Comparison of ENCODE assay signal across 27 cellular contexts in the genomic region with DNA sequence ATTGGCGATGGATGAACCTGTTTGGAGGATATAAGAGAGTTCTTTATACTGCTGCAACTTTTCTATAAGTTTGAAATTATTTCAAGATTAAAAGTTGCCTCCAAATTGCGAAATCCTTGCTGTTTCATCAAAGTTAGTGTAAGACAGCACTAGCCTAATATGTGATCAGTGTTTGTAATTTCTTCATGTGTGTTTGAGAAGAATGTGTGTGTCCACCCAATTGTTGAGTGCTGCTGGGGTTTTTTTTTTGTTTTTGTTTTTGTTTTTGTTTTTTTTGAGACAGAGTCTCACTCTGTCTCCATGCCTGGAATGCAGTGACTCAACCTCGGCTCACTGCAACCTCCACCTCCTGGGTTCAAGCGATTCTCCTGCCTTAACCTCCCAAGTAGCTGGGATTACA. TPM values are rescaled to one million over a fixed set of nuclear protein-coding genes. Genes with fewer than 3 reads are reported as not detected.
"Had no signal": no experiment of that assay in that cellular context is flagged by ENCODE, and none has a peak within 500 bp of the region (broad histone marks: within the 10 kb centered on the region; RNA-seq: fewer than 3 reads in every experiment).

No MANE protein-coding gene starts in this region.

- DNase-seq: activated CD4-positive, alpha-beta T cell treated with anti-CD3 and anti-CD28 coated beads, Interleukin-2, amount 10 ng/mL, durations not matched to agents 7 days and 5 days; activated CD4-positive, CD25-positive, alpha-beta regulatory T cell treated with anti-CD3 and anti-CD28 coated beads, Interleukin-2, amount 50 U/mL, for 72 hours; activated CD8-positive, alpha-beta memory T cell treated with anti-CD3 and anti-CD28 coated beads, Interleukin-2, amount 10 ng/mL, durations not matched to agents 7 days and 5 days; activated CD8-positive, alpha-beta T cell treated with anti-CD3 and anti-CD28 coated beads for 36 hours; activated gamma-delta T cell; activated naive CD4-positive, alpha-beta T cell treated with anti-CD3 and anti-CD28 coated beads, Interleukin-2, amount 50 U/mL, for 16 hours; activated T-cell treated with anti-CD3 and anti-CD28 coated beads for 4 hours; cortex of kidney; foreskin melanocyte; immature natural killer cell; kidney glomerular epithelial cell; left ventricle myocardium inferior; naive thymus-derived CD4-positive, alpha-beta T cell; occipital lobe; stimulated activated CD4-positive, alpha-beta T cell treated with anti-CD3 and anti-CD28 coated beads, Interleukin-15, amount 100 ng/mL, for 24 hours; stomach; trophoblast cell; uterus; WERI-Rb-1 had no signal

- H3K36me3 ChIP-seq: ascending aorta, breast epithelium, left ventricle myocardium inferior, stomach, suprapubic skin, uterus, WERI-Rb-1 had no signal

- H3K27me3 ChIP-seq: ascending aorta, breast epithelium, stomach, suprapubic skin, uterus had no signal

- H3K27ac ChIP-seq: ascending aorta, breast epithelium, epithelial cell of prostate, left ventricle myocardium inferior, stomach, suprapubic skin, uterus, WERI-Rb-1 had no signal

- H3K9me3 ChIP-seq: breast epithelium, suprapubic skin, uterus had no signal

- H3K4me2 ChIP-seq: smooth muscle cell had no signal

- H3K4me3 ChIP-seq: ascending aorta, breast epithelium, left ventricle myocardium inferior, smooth muscle cell, stomach, suprapubic skin, uterus had no signal

- H3K4me1 ChIP-seq: ascending aorta, breast epithelium, left ventricle myocardium inferior, stomach, suprapubic skin, uterus had no signal

RNA-seq across cellular contexts. Expression of gene CDK15, which starts 33.4 kb away (rescaled TPM):
- total RNA-seq: activated CD4-positive, alpha-beta T cell treated with anti-CD3 and anti-CD28 coated beads, Interleukin-2, amount 10 ng/mL, durations not matched to agents 7 days and 5 days; activated CD8-positive, alpha-beta memory T cell treated with anti-CD3 and anti-CD28 coated beads, Interleukin-2, amount 10 ng/mL, durations not matched to agents 7 days and 5 days; activated CD8-positive, alpha-beta T cell treated with anti-CD3 and anti-CD28 coated beads for 36 hours; activated T-helper 1 cell treated with anti-CD3 and anti-CD28 coated beads, Interleukin-12 subunit alpha, Interleukin-12 subunit beta, Interleukin-2, Interleukin-4 antibody, amounts not matched to agents 30 ng/mL and 10 ng/mL and 1 ng/mL, durations not matched to agents 14 hours and 24 hours and 36 hours; lung microvascular endothelial cell; naive thymus-derived CD4-positive, alpha-beta T cell; neural crest cell; occipital lobe had no signal
- polyA plus RNA-seq: immature natural killer cell; naive thymus-derived CD4-positive, alpha-beta T cell had no signal
